ENCODE assay signal across 15 cellular contexts in genomic region chr13:36531746-36532486, GRCh38.
A peak's percentile ranks its signal among the peaks of the same experiment; 100 is the strongest.
DNase-seq lines count a peak whose midpoint lies in the region; ATAC-seq and TF ChIP-seq lines count a peak whose summit lies in the region.
"Had no signal": no experiment of that assay in that cellular context is flagged by ENCODE, and none has a peak within 500 bp of the region (broad histone marks: within the 10 kb centered on the region; RNA-seq: fewer than 3 reads in every experiment).

No MANE protein-coding gene starts in this region.

- TF ChIP-seq CTCF in CD14-positive monocyte (IDR thresholded peaks at IDR 0.05): no peak

- peaks cover 0 to 2% (median 0%) of the 10 kb centered on the region in 3 donors for H3K27me3 Mint-ChIP-seq in CD14-positive monocyte (ENCODE audit: low read depth in 3 of 3)

- peak; percentile 3 for DNase-seq in A172 (ENCODE audit: low spot score)
- peak; percentile 6 for DNase-seq in HS-5 (ENCODE audit: low read depth)
- DNase-seq in amniotic epithelial cell (ENCODE audit: low read depth): peak; percentile 36
- peak; percentile 46 for DNase-seq in kidney tubule cell (ENCODE audit: low spot score)
- no peak for DNase-seq in activated CD4-positive, CD25-positive, alpha-beta regulatory T cell (lab: John Stamatoyannopoulos, UW)
- DNase-seq in KG1 (lab: John Stamatoyannopoulos, UW): no peak
- DNase-seq in CD14-positive monocyte (ENCODE audit: low spot score): no peak
- DNase-seq: DMS 273 treated with DMSO at 0.1 percent for 48 hours; MV-4-11; ovary; Peyer's patch; stimulated activated CD4-positive, alpha-beta T cell treated with anti-CD3 and anti-CD28 coated beads, Interleukin-12 subunit alpha, Interleukin-12 subunit beta, amount 100 ng/mL, for 4 hours; tibial artery had no signal

- H3K4me3 Mint-ChIP-seq in CD14-positive monocyte: no peak overlapping the region

- no peak overlapping the region for H3K27ac Mint-ChIP-seq in CD14-positive monocyte

- H3K4me1 Mint-ChIP-seq in CD14-positive monocyte: peaks cover 18% of the 10 kb centered on the region

- intact Hi-C loops in CD14-positive monocyte (cut with micrococcal nuclease): no loop called here

- peaks cover 0 to 5% (median 2%) of the 10 kb centered on the region in 7 donors for H3K9me3 Mint-ChIP-seq in CD14-positive monocyte

- ATAC-seq in GM18858 (IDR thresholded peaks at IDR 0.05; ENCODE audit: unreplicated experiment): no peak
- ATAC-seq: GM12878 had no signal

- no peaks in the 10 kb centered on the region for H3K36me3 Mint-ChIP-seq in CD14-positive monocyte

Comparison
In these comparisons a context has a peak if more than half of its experiments do, and no peak if none do; other contexts are left out.
1. DNase-seq: peak in A172 (single experiment), HS-5 (single experiment), amniotic epithelial cell (single experiment) and kidney tubule cell (single experiment); none in activated CD4-positive, CD25-positive, alpha-beta regulatory T cell (0 of 4), KG1 (single experiment) and CD14-positive monocyte (single experiment).